In the genomic region with DNA sequence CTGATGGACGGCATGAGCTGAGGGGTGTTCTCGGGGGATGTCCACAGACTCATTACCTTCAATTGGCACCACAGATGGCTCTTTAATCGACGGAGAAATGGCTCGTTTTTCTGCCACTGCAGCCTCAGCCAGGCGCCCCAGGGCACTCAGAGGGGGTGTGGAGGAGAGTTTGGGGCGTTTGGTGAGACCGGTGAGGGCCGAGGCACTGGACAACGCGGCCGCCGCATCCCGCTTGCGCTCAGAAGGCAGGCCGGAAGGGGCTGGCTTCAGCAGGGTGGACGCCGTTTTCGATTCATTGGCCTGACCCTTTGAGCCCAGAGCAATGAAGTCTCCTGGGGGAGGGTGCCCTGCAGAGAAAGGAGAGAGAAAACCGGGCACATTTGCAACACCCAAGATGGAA, we compare ENCODE assay signal across 10 cellular contexts. TPM values are rescaled to one million over a fixed set of nuclear protein-coding genes. Genes with fewer than 3 reads are reported as not detected.
A peak's percentile ranks its signal among the peaks of the same experiment; 100 is the strongest.
DNase-seq lines count a peak whose midpoint lies in the region; ATAC-seq, FAIRE-seq and TF ChIP-seq lines count a peak whose summit lies in the region.
"Had no signal": no experiment of that assay in that cellular context is flagged by ENCODE, and none has a peak within 500 bp of the region (broad histone marks: within the 10 kb centered on the region; RNA-seq: fewer than 3 reads in every experiment).

No MANE protein-coding gene starts in this region.

- DNase-seq in GM23338 (ENCODE audit: low spot score) (no peak), fibroblast of pulmonary artery (ENCODE audit: low read depth) (no peak), gastrocnemius medialis (no peak), inferior parietal cortex (ENCODE audit: extremely low spot score) (no peak), frontal cortex (ENCODE audit: low spot score in 2 of 2) (no peak)
- DNase-seq: NCI-H1694 treated with DMSO at 0.1 percent for 48 hours had no signal

- H3K27me3 ChIP-seq in GM23338 (ENCODE audit: insufficient read depth) (no peaks in the 10 kb centered on the region), SU-DHL-6 (ENCODE audit: low read length) (no peaks in the 10 kb centered on the region), gastrocnemius medialis (no peaks in the 10 kb centered on the region)

- peaks cover 4% of the 10 kb centered on the region; the same call in 1 of the 2 replicates for H4K20me1 ChIP-seq in GM23338 (replicated peaks; ENCODE audit: insufficient read depth)
- no peaks in the 10 kb centered on the region for H4K20me1 ChIP-seq in SU-DHL-6 (ENCODE audit: low read depth, low read length)

- TF ChIP-seq CTCF in GM23338 (conservative IDR thresholded peaks at IDR 0.05; ENCODE audit: low read depth in 2 of 2) (no peak), SU-DHL-6 (IDR thresholded peaks at IDR 0.05; ENCODE audit: insufficient read depth, low read length, poor library complexity, severe bottlenecking) (no peak), fibroblast of pulmonary artery (IDR thresholded peaks at IDR 0.05; ENCODE audit: low read length, missing control alignments) (no peak), gastrocnemius medialis (IDR thresholded peaks at IDR 0.05 in 4 of 5, conservative IDR thresholded peaks at IDR 0.05 in 1 of 5) (no peak)

- no peaks in the 10 kb centered on the region for H3K9me3 Mint-ChIP-seq in GM23338

- H3K4me3 ChIP-seq in GM23338 (peak overlapping the region; percentile 90), SU-DHL-6 (ENCODE audit: insufficient read depth, low read length, poor library complexity, severe bottlenecking) (peak overlapping the region; percentile 98), fibroblast of pulmonary artery (replicated peaks; ENCODE audit: low read depth, low read length) (peak overlapping the region; percentile 79), gastrocnemius medialis (peak overlapping the region; percentile 85 to 99 (median 92))

- H3K9me3 ChIP-seq in SU-DHL-6 (ENCODE audit: insufficient read depth, low read length) (no peaks in the 10 kb centered on the region), gastrocnemius medialis (no peaks in the 10 kb centered on the region)

- no peak for TF ChIP-seq POLR2A in gastrocnemius medialis (IDR thresholded peaks at IDR 0.05)

- H3K36me3 Mint-ChIP-seq in GM23338 (ENCODE audit: low read depth): peaks cover 40% of the 10 kb centered on the region

- H3K9ac ChIP-seq in SU-DHL-6 (ENCODE audit: low read length): peak overlapping the region; percentile 90

- H2AFZ ChIP-seq in GM23338 (no peak overlapping the region), SU-DHL-6 (ENCODE audit: low read depth, low read length, severe bottlenecking) (no peak overlapping the region)

- H3F3A ChIP-seq in GM23338 (replicated peaks; ENCODE audit: low read depth) (peaks cover 9% of the 10 kb centered on the region; the same call in 1 of the 2 replicates), SU-DHL-6 (ENCODE audit: insufficient read depth) (no peaks in the 10 kb centered on the region)

- ATAC-seq in GM23338 (no peak), gastrocnemius medialis (no peak), HG02588 (IDR thresholded peaks at IDR 0.05; ENCODE audit: unreplicated experiment) (no peak), HG03045 (IDR thresholded peaks at IDR 0.05; ENCODE audit: unreplicated experiment) (no peak)

- peak overlapping the region; percentile 95 for H3K4me3 Mint-ChIP-seq in GM23338

- peaks cover 35% of the 10 kb centered on the region for H3K79me2 ChIP-seq in GM23338 (replicated peaks; ENCODE audit: insufficient read depth)
- H3K79me2 ChIP-seq in SU-DHL-6 (ENCODE audit: insufficient read depth, low read length): peaks cover 30% of the 10 kb centered on the region

- FAIRE-seq in frontal cortex (lab: Jason Lieb, UNC): no peak

- peak overlapping the region; percentile 92 for H3K4me2 ChIP-seq in GM23338
- peak overlapping the region; percentile 74 for H3K4me2 ChIP-seq in SU-DHL-6 (ENCODE audit: low read depth, low read length, poor library complexity, severe bottlenecking)

- peaks cover 17% of the 10 kb centered on the region for H3K4me1 Mint-ChIP-seq in GM23338

- intact Hi-C loops in gastrocnemius medialis (cut with DNase I; ENCODE audit: low total_unique reads): loop anchor here (5.0 kb wide), 1 partner anchor 46 kb away; the partner anchor contains the start of gene MICALL2

- H3K9me2 ChIP-seq in GM23338 (ENCODE audit: insufficient read depth) (no peaks in the 10 kb centered on the region), SU-DHL-6 (replicated peaks; ENCODE audit: insufficient read depth, low read length) (no peaks in the 10 kb centered on the region)

- H3K27me3 Mint-ChIP-seq in GM23338 (ENCODE audit: insufficient read depth, low read depth, poor library complexity): peaks cover 18% of the 10 kb centered on the region

- peaks cover 4% of the 10 kb centered on the region; the same call in 1 of the 2 replicates for H3K36me3 ChIP-seq in GM23338 (ENCODE audit: insufficient read depth)
- no peaks in the 10 kb centered on the region for H3K36me3 ChIP-seq in SU-DHL-6 (ENCODE audit: low read length)
- peaks cover 0 to 44% of the 10 kb centered on the region in 2 donors for H3K36me3 ChIP-seq in gastrocnemius medialis

- in situ Hi-C loops in gastrocnemius medialis (cut with MboI; ENCODE audit: low sequenced_read_pairs in 4 of 4): no loop called here

- H3K27ac ChIP-seq in GM23338 (ENCODE audit: low read depth): no peak overlapping the region
- H3K27ac ChIP-seq in SU-DHL-6 (ENCODE audit: low read depth, low read length): no peak overlapping the region
- H3K27ac ChIP-seq in gastrocnemius medialis: no peak overlapping the region

- H3K27ac Mint-ChIP-seq in GM23338: no peak overlapping the region

- no peaks in the 10 kb centered on the region; the same call in 1 of the 2 replicates for H3K4me1 ChIP-seq in GM23338 (ENCODE audit: insufficient read depth)
- H3K4me1 ChIP-seq in gastrocnemius medialis: peaks cover 13 to 21% of the 10 kb centered on the region in 2 donors

TF ChIP-seq in GM23338, 12 proteins besides CTCF, POLR2A, EP300 and RAD21 (continues in another document):
- no peak for TF ChIP-seq REST (IDR thresholded peaks at IDR 0.05; ENCODE audit: unreplicated experiment)

RNA-seq across cellular contexts. Expression of gene INTS1, which starts 1.3 kb away (rescaled TPM):
- 81.1 and 111 TPM in 2 replicates for total RNA-seq in GM23338 (2014; rRNA removed; shearing (Covaris generic))
- polyA plus RNA-seq in GM23338 (2016; fragmentation: Nextera tagmentation; extraction: Ambion mirVana): 31.4 and 35.1 TPM in 2 replicates
- total RNA-seq in gastrocnemius medialis (100 to 1,000 TPM in 1 of 4 donors, 10 to 100 TPM in 3; 44.3 to 108 (median 78.8) TPM), frontal cortex (23.6 TPM)

RNA-seq across cellular contexts. Expression of gene MAFK, which starts 27.7 kb away (rescaled TPM):
- 14.2 and 19.3 TPM in 2 replicates for total RNA-seq in GM23338 (2014; rRNA removed; shearing (Covaris generic))
- 4.4 and 5.1 TPM in 2 replicates for polyA plus RNA-seq in GM23338 (2016; fragmentation: Nextera tagmentation; extraction: Ambion mirVana)
- total RNA-seq in gastrocnemius medialis: 100 to 1,000 TPM in 1 of 4 donors, 10 to 100 TPM in 3; 33.5 to 112 (median 75.3) TPM
- total RNA-seq in frontal cortex: 8.2 TPM

RNA-seq across cellular contexts. Expression of gene MICALL2, which starts 43.6 kb away (rescaled TPM):
- total RNA-seq in GM23338 (2014; rRNA removed; shearing (Covaris generic)): 11.8 and 13.0 TPM in 2 replicates
- polyA plus RNA-seq in GM23338 (2016; fragmentation: Nextera tagmentation; extraction: Ambion mirVana): 6.3 and 7.0 TPM in 2 replicates
- 1 to 10 TPM; 1.6 to 4.8 (median 2.4) TPM for total RNA-seq in gastrocnemius medialis
- 3.7 TPM for total RNA-seq in frontal cortex

RNA-seq across cellular contexts. Expression of gene TMEM184A, which starts 53.2 kb away (rescaled TPM):
- 0.04 and 0.66 TPM in 2 replicates for total RNA-seq in GM23338 (2014; rRNA removed; shearing (Covaris generic))
- polyA plus RNA-seq in GM23338 (2016; fragmentation: Nextera tagmentation; extraction: Ambion mirVana): 0.03 and 0.18 TPM in 2 replicates
- total RNA-seq in gastrocnemius medialis (1 to 10 TPM in 3 of 4 donors, under 1 TPM in 1; 0.55 to 3.3 (median 1.3) TPM), frontal cortex (not detected)
- total RNA-seq: mononuclear cell had no signal
